ENCODE assay signal across 33 cellular contexts in the genomic region with DNA sequence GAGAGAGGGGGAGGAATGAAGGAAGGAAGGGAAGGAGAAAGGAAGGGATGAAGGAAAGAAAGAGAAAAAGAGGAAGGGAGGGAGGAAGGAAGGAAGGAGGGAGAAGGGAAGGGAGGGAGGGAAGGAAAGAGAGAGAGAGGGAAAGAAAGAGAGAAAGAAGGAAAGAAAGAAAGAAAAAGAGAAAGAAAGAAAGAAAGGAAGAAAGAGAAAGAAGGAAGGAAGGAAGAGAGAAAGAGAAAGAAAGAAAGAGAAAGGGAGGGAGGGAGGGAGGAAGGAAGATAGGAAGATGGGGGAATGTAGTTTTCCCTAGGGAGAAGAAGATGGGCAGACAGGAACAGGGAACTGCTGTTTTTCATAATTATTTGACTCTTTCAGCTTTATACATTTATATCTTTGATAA.
A peak's percentile ranks its signal among the peaks of the same experiment; 100 is the strongest.
DNase-seq lines count a peak whose midpoint lies in the region; ATAC-seq and TF ChIP-seq lines count a peak whose summit lies in the region.
"Had no signal": no experiment of that assay in that cellular context is flagged by ENCODE, and none has a peak within 500 bp of the region (broad histone marks: within the 10 kb centered on the region; RNA-seq: fewer than 3 reads in every experiment).

No MANE protein-coding gene starts in this region.

- no peak for TF ChIP-seq EP300 in gastroesophageal sphincter (IDR thresholded peaks at IDR 0.05)

- H3K36me3 Mint-ChIP-seq in mesothelial cell of epicardium (no peaks in the 10 kb centered on the region), neural progenitor cell (no peaks in the 10 kb centered on the region)
- H3K36me3 Mint-ChIP-seq: CD14-positive monocyte; CD4-positive, alpha-beta memory T cell; CD4-positive, CD25-positive, alpha-beta regulatory T cell; CD8-positive, alpha-beta memory T cell; CD8-positive, alpha-beta T cell had no signal

- H3K4me1 Mint-ChIP-seq in mesothelial cell of epicardium (peaks cover 2% of the 10 kb centered on the region), neural progenitor cell (peaks cover 60% of the 10 kb centered on the region)
- H3K4me1 Mint-ChIP-seq: B cell; CD14-positive monocyte; CD4-positive, alpha-beta memory T cell; CD4-positive, CD25-positive, alpha-beta regulatory T cell; CD8-positive, alpha-beta memory T cell had no signal

- no peak overlapping the region for H3K4me2 ChIP-seq in neural progenitor cell
- H3K4me2 ChIP-seq: A549; BLaER1; BLaER1 treated with 17β-estradiol and CSF1 and Interleukin-3, amounts not matched to agents 10 nM and 100 nM had no signal

- H3K4me3 ChIP-seq in HEK293 (ENCODE audit: low read depth, low read length) (no peak overlapping the region), neural progenitor cell (no peak overlapping the region), gastroesophageal sphincter (no peak overlapping the region)
- H3K4me3 ChIP-seq: A549; BLaER1; BLaER1 treated with 17β-estradiol and CSF1 and Interleukin-3, amounts not matched to agents 10 nM and 100 nM had no signal

- DNase-seq in mesothelial cell of epicardium (ENCODE audit: low spot score in 2 of 2, unreplicated experiment in 2 of 2) (no peak), neural progenitor cell (ENCODE audit: low spot score) (no peak), NCI-H2227 (lab: John Stamatoyannopoulos, UW; ENCODE audit: unreplicated experiment) (no peak)
- no peak for DNase-seq in stimulated activated naive CD4-positive, alpha-beta T cell (lab: John Stamatoyannopoulos, UW)
- DNase-seq: 8988T; ACHN; AML-193; BE2C; C1 segment of cervical spinal cord; Caco-2; Calu3; CD4-positive, alpha-beta memory T cell; CD4-positive, alpha-beta T cell; CD4-positive, CD25-positive, alpha-beta regulatory T cell; CD8-positive, alpha-beta memory T cell; CD8-positive, alpha-beta T cell; COR-L47; DMS 273 treated with DMSO at 0.1 percent for 48 hours; DMS153; DMS53; DMS79; DMS79 treated with DMSO at 0.1 percent for 48 hours; DND-41; EL had no signal

- H3K27ac Mint-ChIP-seq in mesothelial cell of epicardium (peak overlapping the region; percentile 12), neural progenitor cell (peak overlapping the region; percentile 24)
- H3K27ac Mint-ChIP-seq: B cell; CD14-positive monocyte; CD4-positive, alpha-beta memory T cell; CD4-positive, alpha-beta T cell; CD4-positive, CD25-positive, alpha-beta regulatory T cell; CD8-positive, alpha-beta memory T cell; CD8-positive, alpha-beta T cell had no signal

- TF ChIP-seq CTCF in HEK293 (tag by site-specific recombination; IDR thresholded peaks at IDR 0.05) (no peak), mesothelial cell of epicardium (IDR thresholded peaks at IDR 0.05; ENCODE audit: unreplicated experiment) (no peak), neural progenitor cell (IDR thresholded peaks at IDR 0.05) (no peak), gastroesophageal sphincter (IDR thresholded peaks at IDR 0.05) (no peak)

- TF ChIP-seq POLR2A in gastroesophageal sphincter (IDR thresholded peaks at IDR 0.05) = no peak

- H3K27ac ChIP-seq in HEK293 (ENCODE audit: extremely low read depth, low read depth, low read length) (no peak overlapping the region), neural progenitor cell (no peak overlapping the region), gastroesophageal sphincter (no peak overlapping the region)
- H3K27ac ChIP-seq: 22Rv1; A549; BLaER1; BLaER1 treated with 17β-estradiol and CSF1 and Interleukin-3, amounts not matched to agents 10 nM and 100 nM; C4-2B had no signal

- no peak for ATAC-seq in gastroesophageal sphincter
- ATAC-seq: A549; CD8-positive, alpha-beta T cell had no signal

- peak overlapping the region; percentile 43 for H2AFZ ChIP-seq in neural progenitor cell (replicated peaks)

- H3K27me3 Mint-ChIP-seq in mesothelial cell of epicardium (ENCODE audit: low read depth) = no peaks in the 10 kb centered on the region
- H3K27me3 Mint-ChIP-seq in neural progenitor cell (ENCODE audit: insufficient read depth, low read depth) = peaks cover 4% of the 10 kb centered on the region
- H3K27me3 Mint-ChIP-seq: B cell; CD4-positive, alpha-beta memory T cell had no signal

- H3K4me3 Mint-ChIP-seq in mesothelial cell of epicardium (no peak overlapping the region), neural progenitor cell (no peak overlapping the region)
- H3K4me3 Mint-ChIP-seq: B cell; CD14-positive monocyte; CD4-positive, alpha-beta memory T cell; CD4-positive, alpha-beta T cell; CD4-positive, CD25-positive, alpha-beta regulatory T cell; CD8-positive, alpha-beta memory T cell; CD8-positive, alpha-beta T cell had no signal

- H4K20me1 ChIP-seq in neural progenitor cell (ENCODE audit: low read depth) = no peaks in the 10 kb centered on the region
- H4K20me1 ChIP-seq: BLaER1; BLaER1 treated with 17β-estradiol and CSF1 and Interleukin-3, amounts not matched to agents 10 nM and 100 nM had no signal

- no peaks in the 10 kb centered on the region for H3K79me2 ChIP-seq in neural progenitor cell (ENCODE audit: low read depth)

- no peak overlapping the region for H3K9ac ChIP-seq in neural progenitor cell
- H3K9ac ChIP-seq: BLaER1; BLaER1 treated with 17β-estradiol and CSF1 and Interleukin-3, amounts not matched to agents 10 nM and 100 nM had no signal

- peaks cover 19% of the 10 kb centered on the region for H3F3A ChIP-seq in neural progenitor cell (ENCODE audit: low read depth)

- H3K9me3 Mint-ChIP-seq in mesothelial cell of epicardium (no peaks in the 10 kb centered on the region), neural progenitor cell (no peaks in the 10 kb centered on the region)
- H3K9me3 Mint-ChIP-seq: CD14-positive monocyte; CD4-positive, alpha-beta memory T cell; CD4-positive, alpha-beta T cell; CD8-positive, alpha-beta T cell had no signal

- H3K27me3 ChIP-seq in neural progenitor cell (no peaks in the 10 kb centered on the region), gastroesophageal sphincter (no peaks in the 10 kb centered on the region)
- H3K27me3 ChIP-seq: BE2C; BLaER1; BLaER1 treated with 17β-estradiol and CSF1 and Interleukin-3, amounts not matched to agents 10 nM and 100 nM had no signal

- CTCF ChIA-PET in HEK293 (lab: Yijun Ruan, JAX) = interaction anchor here (1.6 kb wide), 1 partner anchor 161 kb away, joined by 3 read pairs; no protein-coding TSS in a partner anchor

- H3K4me1 ChIP-seq in HEK293 (ENCODE audit: control insufficient read depth, insufficient read depth, low read length) (no peaks in the 10 kb centered on the region), neural progenitor cell (peaks cover 32% of the 10 kb centered on the region), gastroesophageal sphincter (no peaks in the 10 kb centered on the region)
- H3K4me1 ChIP-seq: A549, BE2C, BLaER1, Caco-2 had no signal

- POLR2A ChIA-PET in HEK293 (lab: Yijun Ruan, JAX) = interaction anchor here (1.4 kb wide), 1 partner anchor 19 kb away, joined by 4 read pairs; no protein-coding TSS in a partner anchor

- H3K36me3 ChIP-seq in HEK293 (ENCODE audit: control insufficient read depth in 2 of 2, insufficient read depth in 1 of 2, low read length in 2 of 2) (no peaks in the 10 kb centered on the region), neural progenitor cell (no peaks in the 10 kb centered on the region), gastroesophageal sphincter (no peaks in the 10 kb centered on the region)
- H3K36me3 ChIP-seq: BE2C; BLaER1; BLaER1 treated with 17β-estradiol and CSF1 and Interleukin-3, amounts not matched to agents 10 nM and 100 nM had no signal

- H3K9me3 ChIP-seq in HEK293 (ENCODE audit: control insufficient read depth, insufficient read depth, low read depth, low read length) (no peaks in the 10 kb centered on the region), neural progenitor cell (ENCODE audit: low read depth) (no peaks in the 10 kb centered on the region), gastroesophageal sphincter (no peaks in the 10 kb centered on the region)
- H3K9me3 ChIP-seq: A549; BE2C; BLaER1; BLaER1 treated with 17β-estradiol and CSF1 and Interleukin-3, amounts not matched to agents 10 nM and 100 nM; Caco-2 had no signal

TF ChIP-seq in HEK293, 187 proteins besides CTCF, POLR2A, EP300 and RAD21 (continues in another document):
- TF ChIP-seq TRIM28 (IDR thresholded peaks at IDR 0.05; ENCODE audit: borderline replicate concordance, low read length) = no peak
- no peak for TF ChIP-seq REST (tag by site-specific recombination; IDR thresholded peaks at IDR 0.05)
- no peak for TF ChIP-seq ZNF473 (tag by site-specific recombination; IDR thresholded peaks at IDR 0.05)
- no peak for TF ChIP-seq ZNF610 (tag by site-specific recombination; IDR thresholded peaks at IDR 0.05; ENCODE audit: borderline replicate concordance)
- no peak for TF ChIP-seq EGR2 (tag by site-specific recombination; IDR thresholded peaks at IDR 0.05; ENCODE audit: low read depth)
- no peak for TF ChIP-seq ZNF175 (tag by site-specific recombination; IDR thresholded peaks at IDR 0.05)
- TF ChIP-seq ZNF560 (tag by site-specific recombination; IDR thresholded peaks at IDR 0.05; ENCODE audit: borderline replicate concordance) = no peak
- TF ChIP-seq ZBTB1 (tag by site-specific recombination; IDR thresholded peaks at IDR 0.05) = no peak
- no peak for TF ChIP-seq ZNF394 (tag by site-specific recombination; IDR thresholded peaks at IDR 0.05; ENCODE audit: borderline replicate concordance)
- no peak for TF ChIP-seq ZNF660 (tag by site-specific recombination; IDR thresholded peaks at IDR 0.05)
- peak; percentile 83 for TF ChIP-seq PRDM1 (tag by site-specific recombination; IDR thresholded peaks at IDR 0.05)
